10 cellular contexts compared by ENCODE assay signal in the genomic region with DNA sequence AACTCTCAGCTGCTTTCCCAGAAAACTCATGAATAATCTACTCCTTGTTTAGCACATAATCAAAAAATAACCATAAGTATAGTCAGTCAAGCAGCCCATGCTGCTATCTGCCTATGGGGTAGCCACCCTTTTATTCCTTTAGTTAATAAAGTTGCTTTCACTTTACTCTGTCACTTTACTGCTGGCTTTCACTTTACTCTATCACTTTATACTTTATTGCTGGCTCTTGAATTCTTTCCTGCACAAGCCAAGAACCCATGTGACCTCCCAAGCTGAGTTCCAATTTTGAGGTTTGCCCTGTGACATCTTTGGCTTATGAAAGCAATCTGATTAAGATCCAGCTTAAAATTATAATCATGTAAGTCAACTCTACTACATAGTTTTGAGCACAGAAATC.
A peak's percentile ranks its signal among the peaks of the same experiment; 100 is the strongest.
DNase-seq lines count a peak whose midpoint lies in the region; ATAC-seq lines count a peak whose summit lies in the region.
"Had no signal": no experiment of that assay in that cellular context is flagged by ENCODE, and none has a peak within 500 bp of the region (broad histone marks: within the 10 kb centered on the region; RNA-seq: fewer than 3 reads in every experiment).

No MANE protein-coding gene starts in this region.

- peaks cover 0 to 9% (median 2%) of the 10 kb centered on the region in 11 donors for H3K9me3 Mint-ChIP-seq in naive thymus-derived CD4-positive, alpha-beta T cell

- peak overlapping the region in 5 of 9 donors; percentile 26 to 89 (median 75) for H3K27ac Mint-ChIP-seq in naive thymus-derived CD4-positive, alpha-beta T cell

- peaks cover 0 to 11% (median 0%) of the 10 kb centered on the region in 5 donors for H3K27me3 Mint-ChIP-seq in naive thymus-derived CD4-positive, alpha-beta T cell

- peaks cover 0 to 5% (median 0%) of the 10 kb centered on the region in 5 donors for H3K36me3 Mint-ChIP-seq in naive thymus-derived CD4-positive, alpha-beta T cell

- POLR2A ChIA-PET in naive thymus-derived CD4-positive, alpha-beta T cell (lab: Charles Lee), result no interaction called here

- no peaks in the 10 kb centered on the region for H3K27me3 ChIP-seq in naive thymus-derived CD4-positive, alpha-beta T cell (ENCODE audit: control insufficient read depth in 2 of 2, insufficient read depth in 2 of 2, low read length in 2 of 2)
- H3K27me3 ChIP-seq: dorsolateral prefrontal cortex had no signal

- intact Hi-C loops in naive thymus-derived CD4-positive, alpha-beta T cell (cut with micrococcal nuclease), result loop anchor here in 1 of 2 donors (1.0 kb wide), 1 partner anchor 12 kb away; no protein-coding TSS in a partner anchor

- H3K4me3 Mint-ChIP-seq in naive thymus-derived CD4-positive, alpha-beta T cell, result peak overlapping the region in 7 of 10 donors; percentile 34 to 80 (median 48)

- CTCF ChIA-PET in naive thymus-derived CD4-positive, alpha-beta T cell (lab: Charles Lee), result interaction anchor here (1.2 kb wide), 1 partner anchor 11 kb away, joined by 5 read pairs; no protein-coding TSS in a partner anchor

- H3K4me1 ChIP-seq in naive thymus-derived CD4-positive, alpha-beta T cell (ENCODE audit: control insufficient read depth in 2 of 2, insufficient read depth in 2 of 2, low read length in 2 of 2), result peaks cover 21 to 26% of the 10 kb centered on the region in 2 donors

- peaks cover 3 to 47% (median 29%) of the 10 kb centered on the region in 7 donors for H3K4me1 Mint-ChIP-seq in naive thymus-derived CD4-positive, alpha-beta T cell

- peak overlapping the region; percentile 29 for H3K27ac ChIP-seq in naive thymus-derived CD4-positive, alpha-beta T cell (ENCODE audit: low read depth, low read length)
- H3K27ac ChIP-seq: dorsolateral prefrontal cortex had no signal

- ATAC-seq in HG03064 (IDR thresholded peaks at IDR 0.05; ENCODE audit: low read depth, unreplicated experiment), result peak; percentile 42
- ATAC-seq in naive thymus-derived CD4-positive, alpha-beta T cell, result peak; percentile 70
- ATAC-seq in GM21576 (IDR thresholded peaks at IDR 0.05; ENCODE audit: unreplicated experiment), result no peak
- ATAC-seq in GM18520 (IDR thresholded peaks at IDR 0.05; ENCODE audit: unreplicated experiment), result no peak

- peak overlapping the region; percentile 14 for H3K4me3 ChIP-seq in naive thymus-derived CD4-positive, alpha-beta T cell (ENCODE audit: low read length)
- H3K4me3 ChIP-seq: dorsolateral prefrontal cortex had no signal

- no peaks in the 10 kb centered on the region for H3K9me3 ChIP-seq in naive thymus-derived CD4-positive, alpha-beta T cell (ENCODE audit: control insufficient read depth in 2 of 3, low read length in 3 of 3)

- no peaks in the 10 kb centered on the region for H3K36me3 ChIP-seq in naive thymus-derived CD4-positive, alpha-beta T cell (ENCODE audit: control insufficient read depth in 2 of 3, insufficient read depth in 3 of 3, low read length in 3 of 3)

- DNase-seq in GM03348 (ENCODE audit: low spot score) (peak; percentile 52), amniotic epithelial cell (ENCODE audit: low read depth) (peak; percentile 76), DMS79 (lab: John Stamatoyannopoulos, UW) (no peak), NCI-H524 (lab: John Stamatoyannopoulos, UW) (no peak)
- no peak for DNase-seq in naive thymus-derived CD4-positive, alpha-beta T cell
- DNase-seq: dorsolateral prefrontal cortex; stimulated activated CD4-positive, alpha-beta T cell treated with anti-CD3 and anti-CD28 coated beads, Interleukin-1b, Interleukin-23, amount 100 ng/mL, for 48 hours had no signal

Comparison
In these comparisons a context has a peak if more than half of its experiments do, and no peak if none do; other contexts are left out.
1. DNase-seq: peak in GM03348 (single experiment) and amniotic epithelial cell (single experiment); none in naive thymus-derived CD4-positive, alpha-beta T cell (0 of 9), DMS79 (single experiment) and NCI-H524 (0 of 2).
2. ATAC-seq: peak in HG03064 (single experiment) and naive thymus-derived CD4-positive, alpha-beta T cell (single experiment); none in GM21576 (single experiment) and GM18520 (single experiment).